Comparison of ENCODE assay signal across 18 cellular contexts in the genomic region with DNA sequence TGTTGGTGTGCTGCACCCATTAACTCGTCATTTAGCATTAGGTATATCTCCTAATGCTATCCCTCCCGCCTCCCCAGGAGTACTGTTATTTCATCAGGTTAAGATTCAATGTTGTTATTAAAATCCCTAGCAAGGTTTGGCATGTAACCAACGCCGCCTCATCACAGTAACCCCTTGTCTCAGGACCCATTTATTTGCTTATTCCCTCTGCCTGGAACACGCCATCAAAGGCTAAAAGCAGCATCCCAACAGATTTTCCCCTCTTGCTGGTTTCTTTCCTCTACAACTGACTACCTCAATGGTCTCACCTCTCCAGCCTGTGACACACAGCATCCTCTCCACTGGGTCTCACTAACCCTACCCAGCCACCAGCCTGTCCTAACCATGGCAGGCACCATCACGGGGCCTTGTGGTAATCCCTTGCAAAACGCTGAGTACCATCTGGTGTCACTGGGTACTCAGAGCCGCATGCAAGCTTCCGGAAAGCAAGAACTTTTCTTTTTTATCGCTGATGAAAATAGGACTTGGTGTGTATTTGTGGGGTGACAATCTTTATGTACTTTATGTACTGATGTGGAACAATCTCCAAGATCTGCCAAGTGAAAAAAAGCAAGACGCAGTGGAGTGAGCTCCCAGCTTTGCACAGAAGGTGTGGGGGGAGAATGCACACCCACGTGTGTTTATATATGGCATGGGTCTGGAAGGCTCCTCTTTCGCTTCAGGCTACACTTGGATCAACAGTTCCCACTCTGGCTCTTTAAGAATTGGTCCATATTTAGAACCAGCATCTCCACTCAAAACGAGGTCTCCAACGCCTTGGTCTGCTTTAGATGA. TPM values are rescaled to one million over a fixed set of nuclear protein-coding genes. Genes with fewer than 3 reads are reported as not detected.
DNase-seq lines count a peak whose midpoint lies in the region; ATAC-seq and TF ChIP-seq lines count a peak whose summit lies in the region.
"Had no signal": no experiment of that assay in that cellular context is flagged by ENCODE, and none has a peak within 500 bp of the region (broad histone marks: within the 10 kb centered on the region; RNA-seq: fewer than 3 reads in every experiment).

No MANE protein-coding gene starts in this region.

- no peak for DNase-seq in AG04450 (ENCODE audit: low read depth, low spot score)
- DNase-seq in Calu3 = no peak
- no peak for DNase-seq in effector memory CD8-positive, alpha-beta T cell
- no peak for DNase-seq in effector CD4-positive, alpha-beta T cell
- DNase-seq in G401 (ENCODE audit: low spot score) = no peak
- DNase-seq: activated effector memory CD4-positive, alpha-beta T cell treated with anti-CD3 and anti-CD28 coated beads, Interleukin-2, amount 50 U/mL, for 16 hours; esophagus squamous epithelium; NCI-H1417; NCI-H510A; SHP77; small intestine; tibial artery had no signal

- intact Hi-C loops in Calu3 (cut with micrococcal nuclease; ENCODE audit: unreplicated experiment) = no loop called here

- POLR2A ChIA-PET in AG04450 (lab: Yijun Ruan, JAX) = no interaction called here

- no TSS peak for BruUV-seq in Calu3 (replicated peaks; lab: Mats Ljungman, UMichigan)

- no peaks in the 10 kb centered on the region for H3K9me3 Mint-ChIP-seq in Calu3 (ENCODE audit: low read depth, unreplicated experiment)
- no peaks in the 10 kb centered on the region for H3K9me3 Mint-ChIP-seq in effector memory CD8-positive, alpha-beta T cell

- H3K4me3 ChIP-seq in AG04450 (ENCODE audit: low read depth, low read length) = no peak overlapping the region
- H3K4me3 ChIP-seq: esophagus squamous epithelium, HAP-1, tibial artery had no signal

- peaks cover 59% of the 10 kb centered on the region for H3K36me3 Mint-ChIP-seq in Calu3 (ENCODE audit: insufficient read depth, unreplicated experiment)
- H3K36me3 Mint-ChIP-seq in effector memory CD8-positive, alpha-beta T cell (ENCODE audit: insufficient read depth) = peaks cover 64% of the 10 kb centered on the region

- no peaks in the 10 kb centered on the region for H3K27me3 Mint-ChIP-seq in Calu3 (ENCODE audit: unreplicated experiment)
- H3K27me3 Mint-ChIP-seq in effector memory CD8-positive, alpha-beta T cell = no peaks in the 10 kb centered on the region

- no peaks in the 10 kb centered on the region for H3K27me3 ChIP-seq in AG04450 (ENCODE audit: control insufficient read depth, insufficient read depth, low read length)
- H3K27me3 ChIP-seq: esophagus squamous epithelium, neutrophil, tibial artery had no signal

- TF ChIP-seq CTCF in AG04450 (IDR thresholded peaks at IDR 0.05; ENCODE audit: low read depth, low read length) = no peak
- TF ChIP-seq CTCF in Calu3 (IDR thresholded peaks at IDR 0.05; ENCODE audit: unreplicated experiment) = no peak

- no peak for ATAC-seq in effector memory CD8-positive, alpha-beta T cell (replicated peaks)
- ATAC-seq in HG03045 (IDR thresholded peaks at IDR 0.05; ENCODE audit: unreplicated experiment) (no peak), GM18517 (IDR thresholded peaks at IDR 0.05; ENCODE audit: unreplicated experiment) (no peak)

- H3K4me1 Mint-ChIP-seq in Calu3 (ENCODE audit: low read depth, unreplicated experiment) = peaks cover 23% of the 10 kb centered on the region
- H3K4me1 Mint-ChIP-seq in effector memory CD8-positive, alpha-beta T cell (ENCODE audit: low read depth in 2 of 2) = peaks cover 17 to 31% of the 10 kb centered on the region in 2 donors

- H3K27ac Mint-ChIP-seq in Calu3 (ENCODE audit: unreplicated experiment) = peak overlapping the region; percentile 18
- peak overlapping the region; percentile 4 to 74 for H3K27ac Mint-ChIP-seq in effector memory CD8-positive, alpha-beta T cell

- peak overlapping the region; percentile 21 for H3K27ac ChIP-seq in AG04450 (ENCODE audit: low read depth, low read length)
- H3K27ac ChIP-seq: esophagus squamous epithelium, neutrophil, tibial artery, VCaP had no signal

- CTCF ChIA-PET in AG04450 (lab: Charles Lee) = no interaction called here
- CTCF ChIA-PET in Calu3 (lab: Charles Lee) = interaction anchor here (0.6 kb wide), 1 partner anchor 100 kb away, joined by 4 read pairs; no protein-coding TSS in a partner anchor

- in situ Hi-C loops in G401 (cut with HindIII; ENCODE audit: low sequenced_read_pairs) = no loop called here

- H3K9me3 ChIP-seq in AG04450 (ENCODE audit: control insufficient read depth, insufficient read depth, low read length) = no peaks in the 10 kb centered on the region
- H3K9me3 ChIP-seq: esophagus squamous epithelium, HAP-1, neutrophil, tibial artery had no signal

- no peak overlapping the region for H3K4me3 Mint-ChIP-seq in Calu3 (ENCODE audit: low read depth, unreplicated experiment)
- no peak overlapping the region for H3K4me3 Mint-ChIP-seq in effector memory CD8-positive, alpha-beta T cell

TF ChIP-seq in PFSK-1, 5 proteins besides CTCF, POLR2A, EP300 and RAD21:
- TF ChIP-seq TAF1 (IDR thresholded peaks at IDR 0.05; ENCODE audit: borderline replicate concordance, insufficient read depth, low read length) (peak; percentile 12; the same call in 1 of the 2 replicates), FOXP2 (optimal IDR thresholded peaks at IDR 0.05; ENCODE audit: borderline replicate concordance, extremely low read depth, extremely low read length, insufficient read depth) (no peak), SIN3A (IDR thresholded peaks at IDR 0.05; ENCODE audit: borderline replicate concordance, insufficient read depth, low read length) (no peak)

RNA-seq across cellular contexts. Expression of gene RPS14, which starts 6.1 kb away (rescaled TPM):
- 3,620 and 4,046 TPM in 2 replicates for polyA plus RNA-seq in AG04450 (2011; rRNA removed)
- polyA minus RNA-seq in AG04450 (2011; rRNA and poly(A)+ RNA removed) = 932 and 933 TPM in 2 replicates
- 2,194 and 2,330 TPM in 2 replicates for total RNA-seq in Calu3 (2022)
- 3,021 TPM for polyA plus RNA-seq in PFSK-1 (2012; ENCODE audit: insufficient read length, low read depth)
- 3,973 and 5,195 TPM in 2 replicates for total RNA-seq in G401 (2014; rRNA removed; shearing (Covaris generic))

RNA-seq across cellular contexts. Expression of gene CD74, which starts 30.7 kb away (rescaled TPM):
- 2.9 and 4.9 TPM in 2 replicates for polyA plus RNA-seq in AG04450 (2011; rRNA removed)
- polyA minus RNA-seq in AG04450 (2011; rRNA and poly(A)+ RNA removed) = 0.91 and 1.1 TPM in 2 replicates
- total RNA-seq in Calu3 (2022) = 773 and 1,091 TPM in 2 replicates
- polyA plus RNA-seq in PFSK-1 (2012; ENCODE audit: insufficient read length, low read depth) = 0.34 TPM
- total RNA-seq in G401 (2014; rRNA removed; shearing (Covaris generic)) = 118 and 123 TPM in 2 replicates
